Comparison of ENCODE assay signal across 8 cellular contexts in genomic region chr6:21586760-21587181, GRCh38. TPM values are rescaled to one million over a fixed set of nuclear protein-coding genes. Genes with fewer than 3 reads are reported as not detected.
A peak's percentile ranks its signal among the peaks of the same experiment; 100 is the strongest.
DNase-seq lines count a peak whose midpoint lies in the region; ATAC-seq and TF ChIP-seq lines count a peak whose summit lies in the region.

No MANE protein-coding gene starts in this region.

- intact Hi-C loops in transverse colon (cut with DNase I; ENCODE audit: low total_unique reads): loop anchor here (10.0 kb wide), 2 partner anchors 802 to 1022 kb away; no protein-coding TSS in a partner anchor

- no peak for TF ChIP-seq EP300 in transverse colon (IDR thresholded peaks at IDR 0.05; ENCODE audit: low read depth)

- no peak overlapping the region for H3K9ac ChIP-seq in liver (ENCODE audit: low read depth in 1 of 2, low read length in 2 of 2)

- H3K27ac Mint-ChIP-seq in brain: peak overlapping the region; percentile 100

- peak overlapping the region; percentile 99 to 100 (median 99) for H3K4me3 Mint-ChIP-seq in brain

- no peak for TF ChIP-seq RAD21 in liver (IDR thresholded peaks at IDR 0.05)

- H3K4me1 Mint-ChIP-seq in brain: peaks cover 30% of the 10 kb centered on the region

- H3K27me3 Mint-ChIP-seq in brain: peaks cover 7% of the 10 kb centered on the region

- in situ Hi-C loops in transverse colon (cut with MboI; ENCODE audit: low pct_ligation_motif_present in 1 of 4, low pct_unique_long_range_greater_than_20kb in 1 of 4, low sequenced_read_pairs in 3 of 4): loop anchor here (5.0 to 25.0 kb wide), 3 partner anchors 1022 to 1024 kb away; no protein-coding TSS in a partner anchor

- H3K9me3 ChIP-seq in liver (ENCODE audit: control insufficient read depth in 4 of 4, low read length in 3 of 4) (peaks cover 0 to 2% (median 0%) of the 10 kb centered on the region in 4 donors), transverse colon (peaks cover 0 to 5% of the 10 kb centered on the region in 2 donors)

- ATAC-seq in HG03521 (IDR thresholded peaks at IDR 0.05; ENCODE audit: unreplicated experiment): peak; percentile 5

- H3K4me1 ChIP-seq in liver (ENCODE audit: control insufficient read depth in 4 of 4, insufficient read depth in 4 of 4, low read length in 3 of 4) (peaks cover 3 to 20% (median 11%) of the 10 kb centered on the region in 4 donors), transverse colon (peaks cover 0 to 17% (median 6%) of the 10 kb centered on the region in 4 donors)

- DNase-seq in NCI-H146 treated with DMSO at 0.1 percent for 48 hours (lab: John Stamatoyannopoulos, UW; ENCODE audit: unreplicated experiment) (peak; percentile 10), NCI-H146 (lab: John Stamatoyannopoulos, UW) (no peak), transverse colon (no peak), GM10248 (ENCODE audit: extremely low spot score) (no peak)
- DNase-seq in activated effector memory CD4-positive, alpha-beta T cell treated with Interleukin-2 at 50 U/mL for 16 hours: no peak

- TF ChIP-seq CTCF in brain (conservative IDR thresholded peaks at IDR 0.05) (no peak), liver (IDR thresholded peaks at IDR 0.05; ENCODE audit: low read depth, low read length, missing input control) (no peak), transverse colon (IDR thresholded peaks at IDR 0.05) (no peak), GM10248 (IDR thresholded peaks at IDR 0.05; ENCODE audit: control extremely low read depth, extremely low read depth, low read depth, missing control alignments) (no peak)

- CTCF ChIA-PET in GM10248 (lab: Yijun Ruan, JAX): interaction anchor here (1.6 kb wide), 2 partner anchors 11 to 22 kb away, joined by 4 to 8 read pairs; no protein-coding TSS in a partner anchor

- H3K36me3 Mint-ChIP-seq in brain: peaks cover 33% of the 10 kb centered on the region

- H3K27me3 ChIP-seq in liver (ENCODE audit: control insufficient read depth in 4 of 4, insufficient read depth in 4 of 4, low read length in 3 of 4): no peaks in the 10 kb centered on the region
- no peaks in the 10 kb centered on the region for H3K27me3 ChIP-seq in transverse colon

- peaks cover 25 to 32% (median 28%) of the 10 kb centered on the region in 5 experiments for H3K9me3 Mint-ChIP-seq in brain

- no peak for TF ChIP-seq POLR2A in transverse colon (IDR thresholded peaks at IDR 0.05)

- POLR2A ChIA-PET in GM10248 (lab: Yijun Ruan, JAX): no interaction called here

- no peaks in the 10 kb centered on the region for H3K36me3 ChIP-seq in liver (ENCODE audit: control insufficient read depth in 4 of 4, insufficient read depth in 3 of 4, low read depth in 1 of 4, low read length in 3 of 4)
- no peaks in the 10 kb centered on the region for H3K36me3 ChIP-seq in transverse colon

- WGBS in liver: 13% methylated on average over 15 of the region's 15 CpGs
- 6 to 8% methylated on average over 8 to 15 of the region's 15 CpGs for WGBS in transverse colon (ENCODE audit: low coverage in 1 of 2), 2 donors

- H3K27ac ChIP-seq in liver (ENCODE audit: low read depth in 1 of 2, low read length in 2 of 2): peak overlapping the region in 1 of 2 donors; percentile 54
- H3K27ac ChIP-seq in transverse colon: peak overlapping the region; percentile 90 to 94 (median 91)

- H3K4me3 ChIP-seq in liver (ENCODE audit: low read depth in 1 of 3, low read length in 3 of 3): peak overlapping the region in 2 of 3 donors; percentile 57 to 70
- peak overlapping the region; percentile 45 to 72 (median 62) for H3K4me3 ChIP-seq in transverse colon

TF ChIP-seq in liver, 16 proteins besides CTCF, POLR2A, EP300 and RAD21:
- TF ChIP-seq MAX (IDR thresholded peaks at IDR 0.05) (no peak), TAF1 (conservative IDR thresholded peaks at IDR 0.05) (no peak), HNF4A (conservative IDR thresholded peaks at IDR 0.05) (no peak), YY1 (IDR thresholded peaks at IDR 0.05) (no peak), EGR1 (IDR thresholded peaks at IDR 0.05; ENCODE audit: low read depth in 2 of 2) (no peak), HNF4G (IDR thresholded peaks at IDR 0.05) (no peak), RXRA (IDR thresholded peaks at IDR 0.05) (no peak), FOXA2 (IDR thresholded peaks at IDR 0.05) (no peak), FOXA1 (IDR thresholded peaks at IDR 0.05) (no peak), GABPA (IDR thresholded peaks at IDR 0.05 in 1 of 2, conservative IDR thresholded peaks at IDR 0.05 in 1 of 2) (no peak), ATF3 (IDR thresholded peaks at IDR 0.05) (no peak), JUND (IDR thresholded peaks at IDR 0.05) (no peak), NR2F2 (IDR thresholded peaks at IDR 0.05) (no peak), REST (IDR thresholded peaks at IDR 0.05) (no peak), SP1 (IDR thresholded peaks at IDR 0.05) (no peak)
- TF ChIP-seq, protein P1, sequence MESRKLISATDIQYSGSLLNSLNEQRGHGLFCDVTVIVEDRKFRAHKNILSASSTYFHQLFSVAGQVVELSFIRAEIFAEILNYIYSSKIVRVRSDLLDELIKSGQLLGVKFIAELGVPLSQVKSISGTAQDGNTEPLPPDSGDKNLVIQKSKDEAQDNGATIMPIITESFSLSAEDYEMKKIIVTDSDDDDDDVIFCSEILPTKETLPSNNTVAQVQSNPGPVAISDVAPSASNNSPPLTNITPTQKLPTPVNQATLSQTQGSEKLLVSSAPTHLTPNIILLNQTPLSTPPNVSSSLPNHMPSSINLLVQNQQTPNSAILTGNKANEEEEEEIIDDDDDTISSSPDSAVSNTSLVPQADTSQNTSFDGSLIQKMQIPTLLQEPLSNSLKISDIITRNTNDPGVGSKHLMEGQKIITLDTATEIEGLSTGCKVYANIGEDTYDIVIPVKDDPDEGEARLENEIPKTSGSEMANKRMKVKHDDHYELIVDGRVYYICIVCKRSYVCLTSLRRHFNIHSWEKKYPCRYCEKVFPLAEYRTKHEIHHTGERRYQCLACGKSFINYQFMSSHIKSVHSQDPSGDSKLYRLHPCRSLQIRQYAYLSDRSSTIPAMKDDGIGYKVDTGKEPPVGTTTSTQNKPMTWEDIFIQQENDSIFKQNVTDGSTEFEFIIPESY (IDR thresholded peaks at IDR 0.05): no peak

RNA-seq across cellular contexts. Expression of gene SOX4, which starts 6.8 kb away (rescaled TPM):
- 231 TPM for polyA plus RNA-seq in brain (ENCODE audit: insufficient read depth, low read depth, low replicate concordance)
- 1 to 10 TPM in 1 of 2 donors, under 1 TPM in 1; 0.75 to 8.1 TPM for total RNA-seq in liver
- 1 to 10 TPM in 1 of 2 donors, under 1 TPM in 1; 0.59 to 1.2 TPM for polyA plus RNA-seq in liver
- total RNA-seq in transverse colon: 10 to 100 TPM in 3 of 4 donors, 1 to 10 TPM in 1; 7.5 to 25.3 (median 12.9) TPM
